Comparison of ENCODE assay signal across 11 cellular contexts in genomic region chr22:46541536-46541935, GRCh38. TPM values are rescaled to one million over a fixed set of nuclear protein-coding genes. Genes with fewer than 3 reads are reported as not detected.
DNase-seq lines count a peak whose midpoint lies in the region; ATAC-seq and TF ChIP-seq lines count a peak whose summit lies in the region.
"Had no signal": no experiment of that assay in that cellular context is flagged by ENCODE, and none has a peak within 500 bp of the region (broad histone marks: within the 10 kb centered on the region; RNA-seq: fewer than 3 reads in every experiment).

No MANE protein-coding gene starts in this region.

- intact Hi-C loops in Panc1 (cut with micrococcal nuclease; ENCODE audit: unreplicated experiment), result no loop called here
- intact Hi-C loops in esophagus squamous epithelium (cut with DNase I), result loop anchor here (5.0 kb wide), 1 partner anchor 174 kb away; no protein-coding TSS in a partner anchor
- intact Hi-C loops in thyroid gland (cut with DNase I), result loop anchor here (5.0 to 10.0 kb wide), 2 partner anchors 174 to 417 kb away; no protein-coding TSS in a partner anchor

- no peaks in the 10 kb centered on the region for H3K9me3 Mint-ChIP-seq in WTC11
- H3K9me3 Mint-ChIP-seq: HFFc6 had no signal

- H3K36me3 Mint-ChIP-seq in WTC11, result no peaks in the 10 kb centered on the region

- H3K27ac ChIP-seq in BLaER1 treated with 17β-estradiol and CSF1 and Interleukin-3, amounts not matched to agents 10 nM and 100 nM, result no peak overlapping the region
- H3K27ac ChIP-seq in Panc1 (ENCODE audit: low read length) (peak overlapping the region; percentile 26; the same call in 1 of the 2 replicates), esophagus squamous epithelium (peak overlapping the region; percentile 24 to 65 (median 48)), thyroid gland (peak overlapping the region in 2 of 3 donors; percentile 34 to 84)

- ATAC-seq in Panc1 (no peak), WTC11 (no peak)

- no peak overlapping the region for H3K9ac ChIP-seq in BLaER1 treated with 17β-estradiol and CSF1 and Interleukin-3, amounts not matched to agents 10 nM and 100 nM

- no peak overlapping the region for H3K27ac Mint-ChIP-seq in WTC11
- H3K27ac Mint-ChIP-seq: HFFc6 had no signal

- H4K20me1 ChIP-seq in BLaER1 treated with 17β-estradiol and CSF1 and Interleukin-3, amounts not matched to agents 10 nM and 100 nM, result peaks cover 0 to 24% (median 8%) of the 10 kb centered on the region in 11 experiments; a peak in 12 of 22 replicates

- H3K4me1 ChIP-seq in BLaER1 treated with 17β-estradiol and CSF1 and Interleukin-3, amounts not matched to agents 10 nM and 100 nM, result peaks cover 54 to 83% (median 72%) of the 10 kb centered on the region in 10 experiments
- H3K4me1 ChIP-seq in Panc1 (ENCODE audit: control insufficient read depth, insufficient read depth, low read length) (peaks cover 19% of the 10 kb centered on the region), esophagus squamous epithelium (peaks cover 31 to 73% (median 45%) of the 10 kb centered on the region in 3 donors), thyroid gland (peaks cover 14 to 29% of the 10 kb centered on the region in 2 donors)

- no TSS peak for BruUV-seq in Panc1 (replicated peaks; lab: Mats Ljungman, UMichigan)

- CTCF ChIA-PET in Panc1 (lab: Charles Lee), result interaction anchor here (0.7 to 2.0 kb wide), 2 partner anchors 10 to 174 kb away, joined by 3 to 15 read pairs; no protein-coding TSS in a partner anchor
- CTCF ChIA-PET in WTC11 (lab: Charles Lee), result interaction anchor here (0.6 to 4.5 kb wide), 22 partner anchors 9 to 420 kb away, joined by 3 to 156 read pairs (median 4); no protein-coding TSS in a partner anchor

- H3K36me3 ChIP-seq in BLaER1 treated with 17β-estradiol and CSF1 and Interleukin-3, amounts not matched to agents 10 nM and 100 nM, result no peaks in the 10 kb centered on the region
- H3K36me3 ChIP-seq in Panc1 (ENCODE audit: control insufficient read depth, insufficient read depth, low read length) (no peaks in the 10 kb centered on the region), esophagus squamous epithelium (no peaks in the 10 kb centered on the region), thyroid gland (no peaks in the 10 kb centered on the region), H7 (replicated peaks; ENCODE audit: control insufficient read depth, insufficient read depth, low read length) (no peaks in the 10 kb centered on the region)
- H3K36me3 ChIP-seq: MG63 had no signal

- no peak overlapping the region for H3K4me3 ChIP-seq in BLaER1 treated with 17β-estradiol and CSF1 and Interleukin-3, amounts not matched to agents 10 nM and 100 nM
- H3K4me3 ChIP-seq in Panc1 (ENCODE audit: low read depth in 2 of 2, low read length in 2 of 2), result no peak overlapping the region
- no peak overlapping the region for H3K4me3 ChIP-seq in esophagus squamous epithelium
- H3K4me3 ChIP-seq in thyroid gland (replicated peaks in 1 of 3), result no peak overlapping the region
- no peak overlapping the region for H3K4me3 ChIP-seq in H7 (ENCODE audit: insufficient read depth, low read depth, low read length)
- H3K4me3 ChIP-seq: A549, MG63 had no signal

- in situ Hi-C loops in Panc1 (cut with HindIII; ENCODE audit: low pct_unique_long_range_greater_than_20kb, low sequenced_read_pairs) (no loop called here), ACHN (cut with HindIII; ENCODE audit: low pct_ligation_motif_present, low pct_unique_long_range_greater_than_20kb, low sequenced_read_pairs) (no loop called here)

- peaks cover 5% of the 10 kb centered on the region for H3K4me1 Mint-ChIP-seq in WTC11

- DNase-seq in Panc1 (ENCODE audit: low read depth, low spot score), result no peak
- no peak for DNase-seq in esophagus squamous epithelium (lab: John Stamatoyannopoulos, UW)
- no peak for DNase-seq in thyroid gland
- no peak for DNase-seq in ACHN
- no peak for DNase-seq in WTC11 (ENCODE audit: low spot score)
- no peak for DNase-seq in H7
- DNase-seq: DMS 273 treated with DMSO at 0.1 percent for 48 hours had no signal

- no peak for TF ChIP-seq POLR2A in esophagus squamous epithelium (IDR thresholded peaks at IDR 0.05)
- TF ChIP-seq POLR2A in thyroid gland (IDR thresholded peaks at IDR 0.05), result no peak

- H3K9me3 ChIP-seq in BLaER1 treated with 17β-estradiol and CSF1 and Interleukin-3, amounts not matched to agents 10 nM and 100 nM (replicated peaks in 1 of 11), result peaks cover 0 to under 1% (median 0%) of the 10 kb centered on the region in 11 experiments; a peak in 2 of 22 replicates
- H3K9me3 ChIP-seq in Panc1 (ENCODE audit: control insufficient read depth, insufficient read depth, low read depth, low read length) (no peaks in the 10 kb centered on the region), esophagus squamous epithelium (no peaks in the 10 kb centered on the region), thyroid gland (no peaks in the 10 kb centered on the region)
- H3K9me3 ChIP-seq: A549, MG63 had no signal

- H3K4me2 ChIP-seq in BLaER1 treated with 17β-estradiol and CSF1 and Interleukin-3, amounts not matched to agents 10 nM and 100 nM, result peak overlapping the region in 9 of 11 experiments; percentile 30 to 76 (median 51); a peak in 14 of 22 replicates
- H3K4me2 ChIP-seq: A549 had no signal

- no peak for TF ChIP-seq CTCF in Panc1 (IDR thresholded peaks at IDR 0.05)
- no peak for TF ChIP-seq CTCF in esophagus squamous epithelium (IDR thresholded peaks at IDR 0.05)
- TF ChIP-seq CTCF in thyroid gland (IDR thresholded peaks at IDR 0.05), result no peak
- no peak for TF ChIP-seq CTCF in WTC11 (IDR thresholded peaks at IDR 0.05)

- H3K4me3 Mint-ChIP-seq in WTC11, result no peak overlapping the region
- H3K4me3 Mint-ChIP-seq: HFFc6 had no signal

- peaks cover 34 to 50% (median 40%) of the 10 kb centered on the region in 11 experiments for H3K27me3 ChIP-seq in BLaER1 treated with 17β-estradiol and CSF1 and Interleukin-3, amounts not matched to agents 10 nM and 100 nM
- H3K27me3 ChIP-seq in Panc1 (ENCODE audit: control insufficient read depth, insufficient read depth, low read length) (no peaks in the 10 kb centered on the region), esophagus squamous epithelium (peaks cover 0 to 36% (median 0%) of the 10 kb centered on the region in 4 donors), thyroid gland (no peaks in the 10 kb centered on the region), H7 (ENCODE audit: control insufficient read depth, insufficient read depth, low read length) (peaks cover 22% of the 10 kb centered on the region)

- 52 to 67% methylated on average over 7 of the region's 7 CpGs for WGBS in esophagus squamous epithelium, 2 donors
- WGBS in thyroid gland, 2 donors, result 89 to 93% methylated on average over 7 of the region's 7 CpGs

- H3K27me3 Mint-ChIP-seq in WTC11 (ENCODE audit: low read depth), result peaks cover 38% of the 10 kb centered on the region

- POLR2A ChIA-PET in Panc1 (lab: Charles Lee) (no interaction called here), WTC11 (lab: Charles Lee) (no interaction called here)

TF ChIP-seq in WTC11, 78 proteins besides CTCF, POLR2A, EP300 and RAD21:
- TF ChIP-seq ZNF219 (CRISPR knock-in tag; IDR thresholded peaks at IDR 0.05; ENCODE audit: borderline replicate concordance), result no peak
TF ChIP-seq in WTC11: peak in this region for 0.

RNA-seq across cellular contexts. Expression of gene CELSR1, which starts 4.1 kb away (rescaled TPM):
- 30.7 TPM for total RNA-seq in Panc1 (2021; ENCODE audit: unreplicated experiment)
- 34.8 TPM for polyA plus RNA-seq in Panc1 (2012; ENCODE audit: insufficient read length)
- 10 to 100 TPM; 38.7 to 50.6 (median 43.7) TPM for total RNA-seq in esophagus squamous epithelium
- total RNA-seq in thyroid gland, result 10 to 100 TPM; 18.4 to 56.0 (median 31.0) TPM
- total RNA-seq in WTC11 (2021), result 16.8 to 20.8 TPM (median 19.9 TPM) in 3 replicates
- total RNA-seq in H7 (2014; rRNA removed; shearing (Covaris generic)), result 5.3 and 7.8 TPM in 2 replicates

Comparison
In these comparisons a context has a peak if more than half of its experiments do, and no peak if none do; other contexts are left out.
1. H3K27ac ChIP-seq: peak in Panc1 (single experiment), esophagus squamous epithelium (4 of 4) and thyroid gland (2 of 3); none in BLaER1 treated with 17β-estradiol and CSF1 and Interleukin-3, amounts not matched to agents 10 nM and 100 nM (0 of 11).